ENCODE assay signal across 16 cellular contexts in genomic region chr3:197811343-197811742, GRCh38. TPM values are rescaled to one million over a fixed set of nuclear protein-coding genes. Genes with fewer than 3 reads are reported as not detected.
A peak's percentile ranks its signal among the peaks of the same experiment; 100 is the strongest.
DNase-seq lines count a peak whose midpoint lies in the region; ATAC-seq and TF ChIP-seq lines count a peak whose summit lies in the region.
"Had no signal": no experiment of that assay in that cellular context is flagged by ENCODE, and none has a peak within 500 bp of the region (broad histone marks: within the 10 kb centered on the region; RNA-seq: fewer than 3 reads in every experiment).

No MANE protein-coding gene starts in this region.

- H3K36me3 ChIP-seq in ACC112 (ENCODE audit: insufficient read depth, low read length), result no peaks in the 10 kb centered on the region
- no peaks in the 10 kb centered on the region for H3K36me3 ChIP-seq in MG63
- peaks cover 0 to 3% (median 0%) of the 10 kb centered on the region in 4 donors for H3K36me3 ChIP-seq in esophagus muscularis mucosa
- H3K36me3 ChIP-seq: upper lobe of left lung had no signal

- H3K4me3 ChIP-seq in ACC112 (ENCODE audit: low read depth, low read length), result no peak overlapping the region
- H3K4me3 ChIP-seq in MG63, result no peak overlapping the region
- H3K4me3 ChIP-seq in esophagus muscularis mucosa, result no peak overlapping the region
- H3K4me3 ChIP-seq: neural progenitor cell, upper lobe of left lung had no signal

- peak overlapping the region; percentile 65 for H3K27ac ChIP-seq in ACC112 (ENCODE audit: low read depth, low read length)
- peak overlapping the region; percentile 10 to 72 (median 58) for H3K27ac ChIP-seq in esophagus muscularis mucosa (replicated peaks in 1 of 4)
- H3K27ac ChIP-seq: neural progenitor cell, upper lobe of left lung had no signal

- H3K27me3 ChIP-seq in ACC112 (ENCODE audit: insufficient read depth, low read length) (no peaks in the 10 kb centered on the region), MG63 (no peaks in the 10 kb centered on the region), esophagus muscularis mucosa (no peaks in the 10 kb centered on the region)
- H3K27me3 ChIP-seq: neural progenitor cell, upper lobe of left lung had no signal

- no peaks in the 10 kb centered on the region for H3K27me3 Mint-ChIP-seq in activated T-helper 2 cell treated with anti-CD3 and anti-CD28 coated beads, Interferon-gamma antibody, Interleukin-2, Interleukin-4, amounts not matched to agents 10 μg/mL and 5 μg/mL and 100 μg/mL, durations not matched to agents 14 hours and 24 hours and 36 hours (ENCODE audit: low read depth)
- H3K27me3 Mint-ChIP-seq: B cell; central memory CD8-positive, alpha-beta T cell; T-cell had no signal

- WGBS in esophagus muscularis mucosa, result 62% methylated on average over 3 of the region's 3 CpGs

- DNase-seq in MG63, result peak; percentile 73
- DNase-seq in esophagus muscularis mucosa (ENCODE audit: extremely low spot score), result no peak
- DNase-seq in midbrain (lab: John Stamatoyannopoulos, UW), result peak; percentile 29
- DNase-seq in activated T-helper 2 cell treated with anti-CD3 and anti-CD28 coated beads, Interferon-gamma antibody, Interleukin-2, Interleukin-4, amounts not matched to agents 10 μg/mL and 5 μg/mL and 100 μg/mL, durations not matched to agents 14 hours and 24 hours and 36 hours (ENCODE audit: low spot score), result no peak
- DNase-seq in NAMALWA (ENCODE audit: low spot score), result no peak
- DNase-seq: KBM-7; NCI-H774; stimulated activated CD4-positive, alpha-beta T cell treated with anti-CD3 and anti-CD28 coated beads, Interleukin-4, amount 100 ng/mL, for 24 hours; T-cell had no signal

- intact Hi-C loops in esophagus muscularis mucosa (cut with DNase I), result no loop called here
- intact Hi-C loops in activated T-helper 2 cell treated with anti-CD3 and anti-CD28 coated beads, Interferon-gamma antibody, Interleukin-2, Interleukin-4, amounts not matched to agents 10 μg/mL and 5 μg/mL and 100 μg/mL, durations not matched to agents 14 hours and 24 hours and 36 hours (cut with micrococcal nuclease), result no loop called here

- peaks cover 75% of the 10 kb centered on the region for H3K79me2 ChIP-seq in ACC112 (ENCODE audit: control insufficient read depth, insufficient read depth, low read length, unreplicated experiment)

- H3K9me3 ChIP-seq in MG63 (no peaks in the 10 kb centered on the region), esophagus muscularis mucosa (no peaks in the 10 kb centered on the region)
- H3K9me3 ChIP-seq: upper lobe of left lung had no signal

- H2AFZ ChIP-seq in ACC112 (ENCODE audit: low read length, unreplicated experiment), result no peak overlapping the region
- H2AFZ ChIP-seq: neural progenitor cell had no signal

- H3K27ac Mint-ChIP-seq in activated T-helper 2 cell treated with anti-CD3 and anti-CD28 coated beads, Interferon-gamma antibody, Interleukin-2, Interleukin-4, amounts not matched to agents 10 μg/mL and 5 μg/mL and 100 μg/mL, durations not matched to agents 14 hours and 24 hours and 36 hours, result no peak overlapping the region
- H3K27ac Mint-ChIP-seq: B cell, neural progenitor cell, T-cell had no signal

- H3K4me1 ChIP-seq in ACC112 (ENCODE audit: control insufficient read depth, insufficient read depth, low read length, unreplicated experiment) (peaks cover 29% of the 10 kb centered on the region), esophagus muscularis mucosa (peaks cover 29 to 62% (median 46%) of the 10 kb centered on the region in 4 donors)

- H3K4me3 Mint-ChIP-seq in activated T-helper 2 cell treated with anti-CD3 and anti-CD28 coated beads, Interferon-gamma antibody, Interleukin-2, Interleukin-4, amounts not matched to agents 10 μg/mL and 5 μg/mL and 100 μg/mL, durations not matched to agents 14 hours and 24 hours and 36 hours (ENCODE audit: low read depth), result no peak overlapping the region
- H3K4me3 Mint-ChIP-seq: B cell; central memory CD8-positive, alpha-beta T cell; neural progenitor cell; T-cell had no signal

- TF ChIP-seq POLR2A in esophagus muscularis mucosa (IDR thresholded peaks at IDR 0.05; ENCODE audit: low read depth), result no peak

- no peaks in the 10 kb centered on the region for H3K9me3 Mint-ChIP-seq in activated T-helper 2 cell treated with anti-CD3 and anti-CD28 coated beads, Interferon-gamma antibody, Interleukin-2, Interleukin-4, amounts not matched to agents 10 μg/mL and 5 μg/mL and 100 μg/mL, durations not matched to agents 14 hours and 24 hours and 36 hours
- H3K9me3 Mint-ChIP-seq: central memory CD8-positive, alpha-beta T cell; T-cell had no signal

- no peak for TF ChIP-seq EP300 in esophagus muscularis mucosa (IDR thresholded peaks at IDR 0.05)

- peaks cover 27% of the 10 kb centered on the region for H3K36me3 Mint-ChIP-seq in activated T-helper 2 cell treated with anti-CD3 and anti-CD28 coated beads, Interferon-gamma antibody, Interleukin-2, Interleukin-4, amounts not matched to agents 10 μg/mL and 5 μg/mL and 100 μg/mL, durations not matched to agents 14 hours and 24 hours and 36 hours (ENCODE audit: low read depth)

- TF ChIP-seq CTCF in esophagus muscularis mucosa (IDR thresholded peaks at IDR 0.05), result no peak

- ATAC-seq in HG03469 (IDR thresholded peaks at IDR 0.05; ENCODE audit: unreplicated experiment) (no peak), HG03108 (IDR thresholded peaks at IDR 0.05; ENCODE audit: unreplicated experiment) (no peak)
- ATAC-seq: T-cell had no signal

- peaks cover 23% of the 10 kb centered on the region for H3K4me1 Mint-ChIP-seq in activated T-helper 2 cell treated with anti-CD3 and anti-CD28 coated beads, Interferon-gamma antibody, Interleukin-2, Interleukin-4, amounts not matched to agents 10 μg/mL and 5 μg/mL and 100 μg/mL, durations not matched to agents 14 hours and 24 hours and 36 hours (ENCODE audit: low read depth)

RNA-seq across cellular contexts. Expression of gene LRCH3, which starts 20.3 kb away (rescaled TPM):
- total RNA-seq in MG63 (2014; rRNA removed; shearing (Covaris generic); ENCODE audit: low replicate concordance), result 20.3 and 32.8 TPM in 2 replicates
- total RNA-seq in esophagus muscularis mucosa, result 100 to 1,000 TPM in 1 of 4 donors, 10 to 100 TPM in 3; 34.6 to 160 (median 55.2) TPM
- 57.0 and 64.1 TPM in 2 replicates for total RNA-seq in activated T-helper 2 cell treated with anti-CD3 and anti-CD28 coated beads, Interferon-gamma antibody, Interleukin-2, Interleukin-4, amounts not matched to agents 10 μg/mL and 5 μg/mL and 100 μg/mL, durations not matched to agents 14 hours and 24 hours and 36 hours

Comparison
In these comparisons a context has a peak if more than half of its experiments do, and no peak if none do; other contexts are left out.
1. DNase-seq: peak in MG63 (single experiment) and midbrain (single experiment); none in esophagus muscularis mucosa (single experiment), activated T-helper 2 cell treated with anti-CD3 and anti-CD28 coated beads, Interferon-gamma antibody, Interleukin-2, Interleukin-4, amounts not matched to agents 10 μg/mL and 5 μg/mL and 100 μg/mL, durations not matched to agents 14 hours and 24 hours and 36 hours (single experiment) and NAMALWA (single experiment).